In the genomic region with DNA sequence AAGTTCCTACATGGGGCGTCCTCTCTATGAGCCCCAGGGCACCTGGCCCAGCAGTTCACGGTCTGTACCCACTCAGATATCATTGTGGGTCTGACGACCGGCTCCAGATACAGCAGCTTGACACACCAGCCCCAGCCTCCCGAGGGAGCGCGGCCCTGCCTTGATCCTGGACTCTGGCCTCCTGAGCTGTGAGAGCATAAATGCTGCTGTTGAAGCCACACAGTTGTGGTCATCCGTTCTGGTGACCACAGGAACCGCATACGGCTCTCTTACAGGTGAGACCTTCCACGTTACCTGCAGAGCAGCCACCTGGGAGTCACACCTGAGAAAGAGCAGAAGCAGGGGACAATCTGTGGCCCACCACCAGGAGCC, we compare ENCODE assay signal across 12 cellular contexts.
DNase-seq lines count a peak whose midpoint lies in the region; ATAC-seq lines count a peak whose summit lies in the region.
"Had no signal": no experiment of that assay in that cellular context is flagged by ENCODE, and none has a peak within 500 bp of the region (broad histone marks: within the 10 kb centered on the region; RNA-seq: fewer than 3 reads in every experiment).

No MANE protein-coding gene starts in this region.

- CTCF ChIA-PET in T-cell (lab: Charles Lee), result interaction anchor here in 1 of 2 donors (1.0 to 1.2 kb wide), 2 partner anchors 14 to 314 kb away, joined by 3 to 4 read pairs; no protein-coding TSS in a partner anchor

- H3K27ac Mint-ChIP-seq in activated T-cell treated with anti-CD3 and anti-CD28 coated beads, Interleukin-2, amount 50 U/mL, for 72 hours, result no peak overlapping the region
- no peak overlapping the region for H3K27ac Mint-ChIP-seq in T-cell
- no peak overlapping the region for H3K27ac Mint-ChIP-seq in stimulated activated effector memory CD8-positive, alpha-beta T cell treated with anti-CD3 and anti-CD28 coated beads, Interleukin-12 subunit alpha, Interleukin-12 subunit beta, amount 100 ng/mL, for 72 hours
- H3K27ac Mint-ChIP-seq: activated B cell treated with CpG ODN at 0.5 μM for 24 hours; activated CD8-positive, alpha-beta T cell treated with anti-CD3 and anti-CD28 coated beads, Interleukin-2, amount 10 ng/mL, durations not matched to agents 7 days and 5 days had no signal

- POLR2A ChIA-PET in T-cell (lab: Charles Lee), result interaction anchor here in 1 of 2 donors (0.6 kb wide), 1 partner anchor 322 kb away, joined by 3 read pairs; no protein-coding TSS in a partner anchor

- H3K36me3 ChIP-seq in iPS-18a (ENCODE audit: control insufficient read depth, low read depth, low read length), result no peaks in the 10 kb centered on the region
- H3K36me3 ChIP-seq: adrenal gland had no signal

- no peak overlapping the region for H3K9ac ChIP-seq in iPS-18a (ENCODE audit: low read length)

- H3K9me3 ChIP-seq in iPS-18a (ENCODE audit: control insufficient read depth, low read depth, low read length), result no peaks in the 10 kb centered on the region
- H3K9me3 ChIP-seq: adrenal gland had no signal

- no peak for ATAC-seq in activated T-cell treated with anti-CD3 and anti-CD28 coated beads, Interleukin-2, amount 50 U/mL, for 72 hours (replicated peaks in 1 of 2)
- ATAC-seq in T-cell (replicated peaks in 1 of 4), result no peak
- no peak for ATAC-seq in stimulated activated effector memory CD8-positive, alpha-beta T cell treated with anti-CD3 and anti-CD28 coated beads, Interleukin-12 subunit alpha, Interleukin-12 subunit beta, amount 100 ng/mL, for 72 hours

- peaks cover 31% of the 10 kb centered on the region for H3K27me3 ChIP-seq in iPS-18a (ENCODE audit: control insufficient read depth, insufficient read depth, low read length)

- H3K4me1 Mint-ChIP-seq in activated T-cell treated with anti-CD3 and anti-CD28 coated beads, Interleukin-2, amount 50 U/mL, for 72 hours (ENCODE audit: low read depth), result peaks cover 12% of the 10 kb centered on the region
- peaks cover 13 to 16% (median 13%) of the 10 kb centered on the region in 3 donors for H3K4me1 Mint-ChIP-seq in T-cell
- H3K4me1 Mint-ChIP-seq in stimulated activated effector memory CD8-positive, alpha-beta T cell treated with anti-CD3 and anti-CD28 coated beads, Interleukin-12 subunit alpha, Interleukin-12 subunit beta, amount 100 ng/mL, for 72 hours, result peaks cover 17% of the 10 kb centered on the region

- peaks cover 54% of the 10 kb centered on the region for H3K27me3 Mint-ChIP-seq in activated T-cell treated with anti-CD3 and anti-CD28 coated beads, Interleukin-2, amount 50 U/mL, for 72 hours (ENCODE audit: low read depth)
- H3K27me3 Mint-ChIP-seq in T-cell, result peaks cover 47 to 68% of the 10 kb centered on the region in 2 donors

- peaks cover 4% of the 10 kb centered on the region for H3K4me1 ChIP-seq in iPS-18a (ENCODE audit: control insufficient read depth, low read depth, low read length)
- H3K4me1 ChIP-seq: adrenal gland had no signal

- H3K27ac ChIP-seq in iPS-18a (ENCODE audit: low read length), result no peak overlapping the region
- H3K27ac ChIP-seq: adrenal gland had no signal

- no peaks in the 10 kb centered on the region for H3K36me3 Mint-ChIP-seq in activated T-cell treated with anti-CD3 and anti-CD28 coated beads, Interleukin-2, amount 50 U/mL, for 72 hours (ENCODE audit: insufficient read depth in 2 of 2)
- no peaks in the 10 kb centered on the region for H3K36me3 Mint-ChIP-seq in T-cell
- H3K36me3 Mint-ChIP-seq in stimulated activated effector memory CD8-positive, alpha-beta T cell treated with anti-CD3 and anti-CD28 coated beads, Interleukin-12 subunit alpha, Interleukin-12 subunit beta, amount 100 ng/mL, for 72 hours, result no peaks in the 10 kb centered on the region

- H3K9me3 Mint-ChIP-seq in activated T-cell treated with anti-CD3 and anti-CD28 coated beads, Interleukin-2, amount 50 U/mL, for 72 hours, result no peaks in the 10 kb centered on the region
- no peaks in the 10 kb centered on the region for H3K9me3 Mint-ChIP-seq in T-cell
- H3K9me3 Mint-ChIP-seq in stimulated activated effector memory CD8-positive, alpha-beta T cell treated with anti-CD3 and anti-CD28 coated beads, Interleukin-12 subunit alpha, Interleukin-12 subunit beta, amount 100 ng/mL, for 72 hours, result no peaks in the 10 kb centered on the region
- H3K9me3 Mint-ChIP-seq: activated B cell treated with CpG ODN at 0.5 μM for 24 hours had no signal

- peak overlapping the region; percentile 79 to 86 for H3K4me3 Mint-ChIP-seq in activated T-cell treated with anti-CD3 and anti-CD28 coated beads, Interleukin-2, amount 50 U/mL, for 72 hours
- H3K4me3 Mint-ChIP-seq in T-cell, result peak overlapping the region; percentile 71 to 84 (median 74)
- peak overlapping the region; percentile 69 for H3K4me3 Mint-ChIP-seq in stimulated activated effector memory CD8-positive, alpha-beta T cell treated with anti-CD3 and anti-CD28 coated beads, Interleukin-12 subunit alpha, Interleukin-12 subunit beta, amount 100 ng/mL, for 72 hours

- no peak for DNase-seq in activated T-cell treated with anti-CD3 and anti-CD28 coated beads, Interleukin-2, amount 50 U/mL, for 72 hours
- no peak for DNase-seq in activated T-cell treated with anti-CD3 and anti-CD28 coated beads, Interleukin-2, amount 50 U/mL, for 1 hour
- DNase-seq in T-cell (no peak), NCI-H446 (lab: John Stamatoyannopoulos, UW) (no peak), DMS53 treated with DMSO at 0.1 percent for 48 hours (lab: John Stamatoyannopoulos, UW; ENCODE audit: unreplicated experiment) (no peak), cerebellum (ENCODE audit: low spot score) (no peak)
- DNase-seq in stimulated activated effector memory CD8-positive, alpha-beta T cell treated with anti-CD3 and anti-CD28 coated beads, Interleukin-12 subunit alpha, Interleukin-12 subunit beta, amount 100 ng/mL, for 72 hours (ENCODE audit: low spot score in 2 of 2), result no peak
- DNase-seq: NCI-H2081 treated with DMSO at 0.1 percent for 48 hours had no signal

- H3K4me3 ChIP-seq in iPS-18a (ENCODE audit: low read length), result peak overlapping the region; percentile 66
